ENCODE assay signal across 15 cellular contexts in genomic region chr10:62885656-62886461, GRCh38.
DNase-seq lines count a peak whose midpoint lies in the region; ATAC-seq, FAIRE-seq and TF ChIP-seq lines count a peak whose summit lies in the region.
"Had no signal": no experiment of that assay in that cellular context is flagged by ENCODE, and none has a peak within 500 bp of the region (broad histone marks: within the 10 kb centered on the region; RNA-seq: fewer than 3 reads in every experiment).

No MANE protein-coding gene starts in this region.

- no peak for TF ChIP-seq RAD21 in K562 (CRISPR knock-in tag; conservative IDR thresholded peaks at IDR 0.05 in 1 of 2, IDR thresholded peaks at IDR 0.05 in 1 of 2)

- no peak for TF ChIP-seq EP300 in K562 (IDR thresholded peaks at IDR 0.05; ENCODE audit: low read length)

- no TSS peak for BruUV-seq in A673 (replicated peaks; lab: Mats Ljungman, UMichigan)
- BruUV-seq in K562 (replicated peaks; lab: Mats Ljungman, UMichigan), result no TSS peak
- no TSS peak for BruUV-seq in Calu3 (replicated peaks; lab: Mats Ljungman, UMichigan)

- H3K36me3 Mint-ChIP-seq in Calu3 (ENCODE audit: insufficient read depth, unreplicated experiment), result no peaks in the 10 kb centered on the region

- H4K20me1 ChIP-seq in K562 (replicated peaks; ENCODE audit: control insufficient read depth, insufficient read depth, low read length), result no peaks in the 10 kb centered on the region

- H3K9me3 Mint-ChIP-seq in Calu3 (ENCODE audit: low read depth, unreplicated experiment), result no peaks in the 10 kb centered on the region

- no peaks in the 10 kb centered on the region for H3K79me2 ChIP-seq in K562 (ENCODE audit: control insufficient read depth, insufficient read depth, low read length)

- H3K4me3 Mint-ChIP-seq in Calu3 (ENCODE audit: low read depth, unreplicated experiment), result no peak overlapping the region

- TF ChIP-seq CTCF in A673 (conservative IDR thresholded peaks at IDR 0.05; ENCODE audit: low read depth, low read length) (no peak), K562 (IDR thresholded peaks at IDR 0.05 in 2 of 3, conservative IDR thresholded peaks at IDR 0.05 in 1 of 3; ENCODE audit: insufficient read depth in 2 of 3, low read depth in 1 of 3, low read length in 3 of 3) (no peak), kidney epithelial cell (IDR thresholded peaks at IDR 0.05; ENCODE audit: insufficient read depth, low read length, poor library complexity, severe bottlenecking) (no peak), Calu3 (IDR thresholded peaks at IDR 0.05; ENCODE audit: unreplicated experiment) (no peak), colonic mucosa (IDR thresholded peaks at IDR 0.05) (no peak)

- TF ChIP-seq POLR2A in K562 (conservative IDR thresholded peaks at IDR 0.05), result no peak

- H3K27ac Mint-ChIP-seq in Calu3 (ENCODE audit: unreplicated experiment), result no peak overlapping the region

- H3K27me3 ChIP-seq in A673 (replicated peaks; ENCODE audit: insufficient read depth, low read depth, low read length, poor library complexity), result no peaks in the 10 kb centered on the region
- H3K27me3 ChIP-seq in K562 (ENCODE audit: control insufficient read depth in 2 of 2, insufficient read depth in 2 of 2, low read length in 2 of 2), result peaks cover 0 to 10% of the 10 kb centered on the region in 2 experiments; a peak in 2 of 5 replicates
- H3K27me3 ChIP-seq in kidney epithelial cell (ENCODE audit: control insufficient read depth, insufficient read depth, low read length), result no peaks in the 10 kb centered on the region
- no peaks in the 10 kb centered on the region for H3K27me3 ChIP-seq in colonic mucosa

- 2% methylated on average over 7 of the region's 7 CpGs for WGBS in K562 (ENCODE audit: insufficient coverage, low coverage, missing lambda C conversion rate)

- peak; percentile 35 for DNase-seq in A673 (ENCODE audit: low spot score)
- peak; percentile 88 for DNase-seq in HS-5 (ENCODE audit: low read depth)
- no peak for DNase-seq in K562 (ENCODE audit: extremely low read depth in 1 of 4, low spot score in 3 of 4)
- peak; percentile 18 for DNase-seq in kidney epithelial cell (ENCODE audit: low read depth)
- no peak for DNase-seq in Calu3
- DNase-seq in GDM1 (lab: John Stamatoyannopoulos, UW), result no peak
- no peak for DNase-seq in Ammon's horn (ENCODE audit: low spot score)
- DNase-seq in colonic mucosa, result no peak
- DNase-seq: aorta; erythroblast; NCI-H2107; SHP77 treated with DMSO at 0.1 percent for 48 hours; stimulated activated CD4-positive, alpha-beta T cell treated with anti-CD3 and anti-CD28 coated beads, Interleukin-2, amount 100 ng/mL, for 48 hours; substantia nigra had no signal

- H3K4me3 ChIP-seq in A673 (ENCODE audit: low read depth, low read length, poor library complexity, severe bottlenecking), result no peak overlapping the region
- H3K4me3 ChIP-seq in K562, result no peak overlapping the region
- H3K4me3 ChIP-seq in kidney epithelial cell (ENCODE audit: low read depth, low read length), result no peak overlapping the region
- H3K4me3 ChIP-seq in colonic mucosa, result no peak overlapping the region

- H3K9me3 ChIP-seq in A673 (ENCODE audit: low read depth, low read length, poor library complexity, severe bottlenecking) (no peaks in the 10 kb centered on the region), K562 (replicated peaks; ENCODE audit: control insufficient read depth, insufficient read depth, low read depth, low read length) (no peaks in the 10 kb centered on the region), colonic mucosa (no peaks in the 10 kb centered on the region)

- no peaks in the 10 kb centered on the region for H3K9me1 ChIP-seq in K562 (ENCODE audit: control insufficient read depth, insufficient read depth, low read length)

- H2AFZ ChIP-seq in K562 (ENCODE audit: low read depth, low read length), result no peak overlapping the region

- ATAC-seq in K562, result no peak
- ATAC-seq: left lobe of liver had no signal

- in situ Hi-C loops in K562 (cut with MboI), result no loop called here

- CTCF ChIA-PET in A673 (lab: Charles Lee), result no interaction called here
- CTCF ChIA-PET in K562 (lab: Yijun Ruan, JAX; ENCODE audit: low intra/inter-chr PET ratio), result no interaction called here
- CTCF ChIA-PET in Calu3 (lab: Charles Lee), result no interaction called here

- H3K4me1 ChIP-seq in A673 (ENCODE audit: insufficient read depth, low read length, poor library complexity, severe bottlenecking) (no peaks in the 10 kb centered on the region), K562 (replicated peaks in 1 of 2; ENCODE audit: control insufficient read depth in 2 of 2, insufficient read depth in 2 of 2, low read length in 2 of 2) (no peaks in the 10 kb centered on the region), colonic mucosa (no peaks in the 10 kb centered on the region)

- POLR2A ChIA-PET in A673 (lab: Charles Lee; ENCODE audit: low non-redundant PET) (no interaction called here), K562 (lab: Yijun Ruan, JAX) (no interaction called here)

- FAIRE-seq in K562 (lab: Jason Lieb, UNC), result no peak

- H3K27me3 Mint-ChIP-seq in Calu3 (ENCODE audit: unreplicated experiment), result peaks cover 89% of the 10 kb centered on the region

- intact Hi-C loops in A673 (cut with micrococcal nuclease; ENCODE audit: unreplicated experiment) (no loop called here), K562 (cut with micrococcal nuclease) (no loop called here), Calu3 (cut with micrococcal nuclease; ENCODE audit: unreplicated experiment) (no loop called here), colonic mucosa (cut with DNase I) (no loop called here)

- H3K4me2 ChIP-seq in K562 (ENCODE audit: insufficient read depth, low read length), result no peak overlapping the region

- H3K36me3 ChIP-seq in A673 (ENCODE audit: insufficient read depth, low read length, poor library complexity, severe bottlenecking) (no peaks in the 10 kb centered on the region), K562 (ENCODE audit: control insufficient read depth, insufficient read depth, low read length) (no peaks in the 10 kb centered on the region), kidney epithelial cell (ENCODE audit: control insufficient read depth, insufficient read depth, low read length) (no peaks in the 10 kb centered on the region), colonic mucosa (no peaks in the 10 kb centered on the region)

- H3K27ac ChIP-seq in A673 (ENCODE audit: low read depth, low read length, poor library complexity, severe bottlenecking) (no peak overlapping the region), K562 (ENCODE audit: extremely low read depth, low read depth, low read length) (no peak overlapping the region), colonic mucosa (no peak overlapping the region)

- no peaks in the 10 kb centered on the region for H3K4me1 Mint-ChIP-seq in Calu3 (ENCODE audit: low read depth, unreplicated experiment)

- no peak overlapping the region for H3K9ac ChIP-seq in K562 (ENCODE audit: insufficient read depth in 1 of 2, low read depth in 2 of 2, low read length in 2 of 2)
- no peak overlapping the region for H3K9ac ChIP-seq in colonic mucosa (ENCODE audit: low read depth in 2 of 2, low read length in 2 of 2)

TF ChIP-seq in K562, 482 proteins besides CTCF, POLR2A, EP300 and RAD21:
- TF ChIP-seq TFE3 (CRISPR knock-in tag; IDR thresholded peaks at IDR 0.05), result no peak
- peak; percentile 46 for TF ChIP-seq PKNOX1 (IDR thresholded peaks at IDR 0.05)
- TF ChIP-seq CGGBP1 (CRISPR knock-in tag; IDR thresholded peaks at IDR 0.05), result no peak
- no peak for TF ChIP-seq ZBTB34 (CRISPR knock-in tag; IDR thresholded peaks at IDR 0.05)

Comparison
In these comparisons a context has a peak if more than half of its experiments do, and no peak if none do; other contexts are left out.
1. DNase-seq: peak in A673 (single experiment), HS-5 (single experiment) and kidney epithelial cell (single experiment); none in K562 (0 of 4), Calu3 (single experiment), GDM1 (single experiment), Ammon's horn (single experiment) and colonic mucosa (single experiment).